In genomic region chr6:26054937-26055669, GRCh38 we compare ENCODE assay signal across 8 cellular contexts. TPM values are rescaled to one million over a fixed set of nuclear protein-coding genes. Genes with fewer than 3 reads are reported as not detected.
DNase-seq lines count a peak whose midpoint lies in the region; ATAC-seq lines count a peak whose summit lies in the region.

No MANE protein-coding gene starts in this region.

- H3K9me3 ChIP-seq in iPS-20b (ENCODE audit: insufficient read depth, low read depth, low read length) (no peaks in the 10 kb centered on the region), skeletal muscle tissue (ENCODE audit: control insufficient read depth in 3 of 3, low read length in 3 of 3) (no peaks in the 10 kb centered on the region)

- H3K27ac ChIP-seq in iPS-20b (ENCODE audit: low read length) (peak overlapping the region; percentile 99), skeletal muscle tissue (ENCODE audit: low read depth, low read length) (peak overlapping the region; percentile 93)

- H3K36me3 ChIP-seq in iPS-20b (ENCODE audit: insufficient read depth, low read depth, low read length) (no peaks in the 10 kb centered on the region), skeletal muscle tissue (ENCODE audit: control insufficient read depth in 3 of 3, insufficient read depth in 3 of 3, low read length in 3 of 3) (no peaks in the 10 kb centered on the region)

- ATAC-seq in GM18517 (IDR thresholded peaks at IDR 0.05; ENCODE audit: unreplicated experiment) = peak; percentile 50
- ATAC-seq in HG03045 (IDR thresholded peaks at IDR 0.05; ENCODE audit: unreplicated experiment) = peak; percentile 55

- H3K9ac ChIP-seq in iPS-20b (ENCODE audit: low read depth, low read length) = peak overlapping the region; percentile 97
- H3K9ac ChIP-seq in skeletal muscle tissue (ENCODE audit: low read depth in 1 of 3, low read length in 3 of 3) = peak overlapping the region; percentile 83 to 91 (median 90)

- peak; percentile 93 for DNase-seq in A172 (ENCODE audit: low spot score)
- peak; percentile 64 for DNase-seq in NCI-H2107 treated with DMSO at 0.1 percent for 48 hours (lab: John Stamatoyannopoulos, UW; ENCODE audit: unreplicated experiment)
- peak; percentile 87 for DNase-seq in UCSD-AML1 (lab: John Stamatoyannopoulos, UW; ENCODE audit: unreplicated experiment)
- DNase-seq in T47D (ENCODE audit: low read depth in 1 of 2, low spot score in 1 of 2) = peak; percentile 65 to 98

- H3K27me3 ChIP-seq in iPS-20b (ENCODE audit: insufficient read depth, low read length) (no peaks in the 10 kb centered on the region), skeletal muscle tissue (ENCODE audit: control insufficient read depth in 3 of 3, insufficient read depth in 3 of 3, low read length in 3 of 3) (no peaks in the 10 kb centered on the region)

- H3K4me3 ChIP-seq in iPS-20b (ENCODE audit: low read length) = peak overlapping the region; percentile 76
- peak overlapping the region; percentile 75 to 94 (median 89) for H3K4me3 ChIP-seq in skeletal muscle tissue (ENCODE audit: low read length in 3 of 3)

- in situ Hi-C loops in T47D (cut with HindIII; ENCODE audit: low pct_unique_long_range_greater_than_20kb, low sequenced_read_pairs) = no loop called here

- H3K4me1 ChIP-seq in iPS-20b (ENCODE audit: insufficient read depth, low read length) (peaks cover 21% of the 10 kb centered on the region), skeletal muscle tissue (ENCODE audit: control insufficient read depth in 3 of 3, insufficient read depth in 3 of 3, low read length in 3 of 3) (peaks cover 4 to 12% (median 8%) of the 10 kb centered on the region in 3 donors)

RNA-seq across cellular contexts. Expression of gene HFE, which starts 32.1 kb away (rescaled TPM):
- 15.6 and 17.0 TPM in 2 replicates for total RNA-seq in A172 (2014; rRNA removed; shearing (Covaris generic))
- 4.7 TPM for total RNA-seq in skeletal muscle tissue

Comparison
In these comparisons a context has a peak if more than half of its experiments do, and no peak if none do; other contexts are left out.
1. Peak in every context shown above with its lines: DNase-seq, ATAC-seq, H3K4me3 ChIP-seq and H3K27ac ChIP-seq.